Comparison of ENCODE assay signal across 7 cellular contexts in genomic region chr19:23395041-23395721, GRCh38. TPM values are rescaled to one million over a fixed set of nuclear protein-coding genes. Genes with fewer than 3 reads are reported as not detected.
DNase-seq lines count a peak whose midpoint lies in the region; ATAC-seq and TF ChIP-seq lines count a peak whose summit lies in the region.

Gene ZNF91 (minus strand): TSS chr19:23395471. CDS start chr19:23395354, 117 bp downstream.

- no peaks in the 10 kb centered on the region for H3K27me3 ChIP-seq in breast epithelium
- H3K27me3 ChIP-seq in iPS-20b (ENCODE audit: insufficient read depth, low read length) = no peaks in the 10 kb centered on the region

- DNase-seq in NCI-H2081 (lab: John Stamatoyannopoulos, UW) (peak; percentile 95 to 97), breast epithelium (ENCODE audit: low spot score in 2 of 2) (peak; percentile 93 to 97)

- TF ChIP-seq POLR2A in GM18505 (IDR thresholded peaks at IDR 0.05; ENCODE audit: borderline replicate concordance, extremely low read depth, insufficient read depth, insufficient read length) (peak; percentile 94), breast epithelium (IDR thresholded peaks at IDR 0.05) (peak; percentile 76)

- ATAC-seq in GM18505 (IDR thresholded peaks at IDR 0.05; ENCODE audit: unreplicated experiment) (peak; percentile 98), HG02938 (IDR thresholded peaks at IDR 0.05; ENCODE audit: unreplicated experiment) (peak; percentile 98)

- no peak for TF ChIP-seq CTCF in VCaP (conservative IDR thresholded peaks at IDR 0.05)
- no peak for TF ChIP-seq CTCF in breast epithelium (IDR thresholded peaks at IDR 0.05)

- H3K4me1 ChIP-seq in breast epithelium (peaks cover 0 to 17% of the 10 kb centered on the region in 2 donors), iPS-20b (ENCODE audit: insufficient read depth, low read length) (peaks cover 3% of the 10 kb centered on the region; the same call in 1 of the 2 replicates)

- H3K4me3 ChIP-seq in breast epithelium (peak within 1 kb of the TSS; percentile 68 to 95 (median 81)), iPS-20b (ENCODE audit: low read length) (peak within 1 kb of the TSS; percentile 98), skin epidermis (peak within 1 kb of the TSS; percentile 74 to 93 (median 78))

- peak within 1 kb of the TSS; percentile 89 for H3K27ac ChIP-seq in VCaP
- H3K27ac ChIP-seq in breast epithelium = peak within 1 kb of the TSS; percentile 98
- H3K27ac ChIP-seq in iPS-20b (ENCODE audit: low read length) = peak within 1 kb of the TSS; percentile 97
- peak within 1 kb of the TSS; percentile 82 to 98 (median 95) for H3K27ac ChIP-seq in skin epidermis

- intact Hi-C loops in breast epithelium (cut with DNase I; ENCODE audit: low total_unique reads) = no loop called here

- no peaks in the 10 kb centered on the region for H3K36me3 ChIP-seq in breast epithelium
- H3K36me3 ChIP-seq in iPS-20b (ENCODE audit: insufficient read depth, low read depth, low read length) = peaks cover 28% of the 10 kb centered on the region

- H3K9ac ChIP-seq in iPS-20b (ENCODE audit: low read depth, low read length) = peak within 1 kb of the TSS; percentile 99

- H3K9me3 ChIP-seq in breast epithelium (no peaks in the 10 kb centered on the region), iPS-20b (ENCODE audit: insufficient read depth, low read depth, low read length) (no peaks in the 10 kb centered on the region)

RNA-seq across cellular contexts. Expression of gene ZNF91, which starts in this region (rescaled TPM):
- 100 to 1,000 TPM; 106 to 201 (median 149) TPM for total RNA-seq in breast epithelium

Comparison
In these comparisons a context has a peak if more than half of its experiments do, and no peak if none do; other contexts are left out.
1. Peak in every context shown above with its lines: DNase-seq, ATAC-seq, H3K4me3 ChIP-seq and H3K27ac ChIP-seq.